ENCODE assay signal across 17 cellular contexts in genomic region chr1:3363023-3363422, GRCh38.
DNase-seq lines count a peak whose midpoint lies in the region; ATAC-seq, FAIRE-seq and TF ChIP-seq lines count a peak whose summit lies in the region.
"Had no signal": no experiment of that assay in that cellular context is flagged by ENCODE, and none has a peak within 500 bp of the region (broad histone marks: within the 10 kb centered on the region; RNA-seq: fewer than 3 reads in every experiment).

No MANE protein-coding gene starts in this region.

- TF ChIP-seq CTCF in HepG2 (CRISPR knock-in tag; IDR thresholded peaks at IDR 0.05) (no peak), right lobe of liver (IDR thresholded peaks at IDR 0.05) (no peak), H1 (IDR thresholded peaks at IDR 0.05; ENCODE audit: control extremely low read depth in 1 of 3, insufficient read depth in 1 of 3, low read depth in 1 of 3, low read length in 3 of 3) (no peak), testis (IDR thresholded peaks at IDR 0.05) (no peak)

- H4K20me1 ChIP-seq in HepG2 (ENCODE audit: insufficient read depth, low read length) (no peaks in the 10 kb centered on the region), H1 (replicated peaks in 1 of 2; ENCODE audit: control insufficient read depth in 1 of 2, insufficient read depth in 2 of 2, low read length in 2 of 2) (no peaks in the 10 kb centered on the region)

- BruUV-seq in HepG2 (replicated peaks; lab: Mats Ljungman, UMichigan): no TSS peak

- H3K9me3 ChIP-seq in HepG2 (ENCODE audit: low read length): no peaks in the 10 kb centered on the region
- no peaks in the 10 kb centered on the region for H3K9me3 ChIP-seq in right lobe of liver
- H3K9me3 ChIP-seq in H1 (ENCODE audit: insufficient read depth in 2 of 2, low read depth in 1 of 2, low read length in 1 of 2): no peaks in the 10 kb centered on the region
- no peaks in the 10 kb centered on the region for H3K9me3 ChIP-seq in neuronal stem cell (replicated peaks in 1 of 2; ENCODE audit: control insufficient read depth in 2 of 2, insufficient read depth in 1 of 2, low read depth in 1 of 2, low read length in 2 of 2)
- H3K9me3 ChIP-seq in testis: no peaks in the 10 kb centered on the region
- H3K9me3 ChIP-seq: BLaER1 treated with 17β-estradiol and CSF1 and Interleukin-3, amounts not matched to agents 10 nM and 100 nM had no signal

- WGBS in HepG2 (ENCODE audit: low lambda C conversion rate): 71% methylated on average over 4 of the region's 11 CpGs
- whole genome bisulfite sequencing in right lobe of liver (ENCODE audit: insufficient coverage, low coverage, low lambda C conversion rate, missing lambda C conversion rate): 25% methylated on average over 1 of the region's 11 CpGs
- WGBS in H1 (ENCODE audit: extremely low coverage in 1 of 2, insufficient coverage in 1 of 2, insufficient read length in 1 of 2, insufficient replicate concordance in 2 of 2, low coverage in 1 of 2, low lambda C conversion rate in 2 of 2, missing lambda C conversion rate in 1 of 2), 2 experiments: 84% methylated on average over 8 of the region's 11 CpGs; no CpG with 5 or more reads in 1 of the 2 experiments
- no CpG with 5 or more reads among the region's 11 CpGs for WGBS in neuronal stem cell (ENCODE audit: extremely low coverage in 2 of 2, insufficient read length in 2 of 2, insufficient replicate concordance in 1 of 2), 2 donors
- WGBS in testis, 2 donors: 95 to 99% methylated on average over 9 to 11 of the region's 11 CpGs

- H3K4me3 ChIP-seq in HepG2 (replicated peaks in 1 of 3; ENCODE audit: insufficient read depth in 1 of 3, low read depth in 2 of 3, low read length in 3 of 3) (no peak overlapping the region), right lobe of liver (no peak overlapping the region), H1 (ENCODE audit: extremely low read depth in 1 of 4, insufficient read depth in 2 of 4, low read depth in 3 of 4, low read length in 4 of 4) (no peak overlapping the region), neuronal stem cell (ENCODE audit: low read length in 2 of 2) (no peak overlapping the region), testis (no peak overlapping the region)
- H3K4me3 ChIP-seq: BLaER1 treated with 17β-estradiol and CSF1 and Interleukin-3, amounts not matched to agents 10 nM and 100 nM; GM23248 had no signal

- CTCF ChIA-PET in HepG2 (lab: Yijun Ruan, JAX; ENCODE audit: low intra/inter-chr PET ratio, low total read pairs) (no interaction called here), H1 (lab: Charles Lee; ENCODE audit: partially characterized antibody) (interaction anchor here (0.9 to 2.6 kb wide), 6 partner anchors 9 to 41 kb away, joined by 3 to 8 read pairs (median 3); no protein-coding TSS in a partner anchor)

- H3K23ac ChIP-seq in H1 (ENCODE audit: insufficient read length): no peak overlapping the region
- H3K23ac ChIP-seq in neuronal stem cell (ENCODE audit: low read depth, low read length, poor library complexity): no peak overlapping the region

- DNase-seq in HepG2 (ENCODE audit: low spot score) (no peak), right lobe of liver (no peak), H1 (ENCODE audit: low read depth in 1 of 2, low spot score in 2 of 2) (no peak), neuronal stem cell (ENCODE audit: low spot score) (no peak), testis (no peak), NCI-H146 treated with DMSO at 0.1 percent for 48 hours (lab: John Stamatoyannopoulos, UW; ENCODE audit: unreplicated experiment) (no peak)
- DNase-seq in effector CD4-positive, alpha-beta T cell: no peak
- DNase-seq: 8988T; Calu3; CD8-positive, alpha-beta T cell; DMS79 treated with DMSO at 0.1 percent for 48 hours; GF-D8; GM23248 had no signal

- H4K8ac ChIP-seq in H1 (ENCODE audit: extremely low read depth, insufficient read depth, low read length): no peak overlapping the region
- H4K8ac ChIP-seq in neuronal stem cell (ENCODE audit: low read depth, low read length): no peak overlapping the region

- H2BK15ac ChIP-seq in H1 (ENCODE audit: low read length): no peak overlapping the region
- H2BK15ac ChIP-seq in neuronal stem cell (ENCODE audit: low read length): peak overlapping the region; percentile 43

- H3K9ac ChIP-seq in HepG2 (ENCODE audit: insufficient read depth, low read depth, low read length) (no peak overlapping the region), H1 (replicated peaks in 1 of 4; ENCODE audit: extremely low read depth in 1 of 4, low read depth in 3 of 4, low read length in 3 of 4) (no peak overlapping the region), neuronal stem cell (ENCODE audit: low read depth, low read length, poor library complexity) (peak overlapping the region; percentile 74)
- H3K9ac ChIP-seq: BLaER1 treated with 17β-estradiol and CSF1 and Interleukin-3, amounts not matched to agents 10 nM and 100 nM; GM23248 had no signal

- in situ Hi-C loops in HepG2 (cut with HindIII; ENCODE audit: extremely low pct_ligation_motif_present, low pct_unique_long_range_greater_than_20kb): no loop called here

- H3K27ac ChIP-seq in HepG2 (ENCODE audit: extremely low read length, insufficient read depth, low read length) (no peak overlapping the region), right lobe of liver (no peak overlapping the region), H1 (ENCODE audit: low read depth, low read length) (no peak overlapping the region), neuronal stem cell (replicated peaks; ENCODE audit: low read length) (no peak overlapping the region), testis (no peak overlapping the region)
- H3K27ac ChIP-seq: BLaER1 treated with 17β-estradiol and CSF1 and Interleukin-3, amounts not matched to agents 10 nM and 100 nM; GM23248 had no signal

- no peaks in the 10 kb centered on the region for H3K79me1 ChIP-seq in H1 (ENCODE audit: low read depth, low read length)
- H3K79me1 ChIP-seq in neuronal stem cell (ENCODE audit: low read depth, low read length): peaks cover 3% of the 10 kb centered on the region

- intact Hi-C loops in HepG2 (cut with micrococcal nuclease; ENCODE audit: unreplicated experiment): no loop called here
- intact Hi-C loops in right lobe of liver (cut with DNase I): no loop called here
- intact Hi-C loops in testis (cut with DNase I; ENCODE audit: low total_unique reads): no loop called here

- H3K79me2 ChIP-seq in HepG2 (ENCODE audit: insufficient read depth, low read length) (no peaks in the 10 kb centered on the region), H1 (ENCODE audit: control insufficient read depth in 1 of 2, insufficient read depth in 2 of 2, low read length in 2 of 2) (no peaks in the 10 kb centered on the region)

- no peak overlapping the region for H4K5ac ChIP-seq in H1 (ENCODE audit: insufficient read length, low read depth, low read length)

- H2BK20ac ChIP-seq in H1 (ENCODE audit: low read length): no peak overlapping the region

- no peak overlapping the region for H3K56ac ChIP-seq in H1 (replicated peaks; ENCODE audit: insufficient read length, low read depth, low read length)

- TF ChIP-seq EP300 in HepG2 (IDR thresholded peaks at IDR 0.05; ENCODE audit: low read depth in 2 of 2, low read length in 2 of 2) (no peak), HepG2 (CRISPR knock-in tag; IDR thresholded peaks at IDR 0.05; ENCODE audit: borderline replicate concordance) (no peak), H1 (IDR thresholded peaks at IDR 0.05; ENCODE audit: borderline replicate concordance in 1 of 2, low read depth in 2 of 2, low read length in 2 of 2) (no peak)

- ATAC-seq in HepG2 (no peak), right lobe of liver (no peak), GM21723 (IDR thresholded peaks at IDR 0.05; ENCODE audit: unreplicated experiment) (no peak)
- ATAC-seq: CD8-positive, alpha-beta T cell; HCT116 had no signal

- H4K91ac ChIP-seq in H1 (replicated peaks; ENCODE audit: insufficient read length, low read length): no peak overlapping the region
- no peak overlapping the region for H4K91ac ChIP-seq in neuronal stem cell (ENCODE audit: low read depth, low read length, poor library complexity)

- H3K14ac ChIP-seq in H1 (ENCODE audit: insufficient read length) (no peak overlapping the region), neuronal stem cell (ENCODE audit: low read length) (peak overlapping the region; percentile 60)

- no peak for FAIRE-seq in HepG2 (lab: Jason Lieb, UNC)
- no peak for FAIRE-seq in H1 (lab: Jason Lieb, UNC)
- FAIRE-seq: GM19239 had no signal

- no peaks in the 10 kb centered on the region for H3K23me2 ChIP-seq in H1 (ENCODE audit: low read depth, low read length)

- H2AK5ac ChIP-seq in H1 (ENCODE audit: low read depth, low read length): no peak overlapping the region
- peak overlapping the region; percentile 63 for H2AK5ac ChIP-seq in neuronal stem cell (ENCODE audit: low read depth, low read length)

- no peak overlapping the region for H2BK5ac ChIP-seq in H1 (ENCODE audit: low read depth, low read length)
- H2BK5ac ChIP-seq in neuronal stem cell (ENCODE audit: low read length): no peak overlapping the region

- POLR2A ChIA-PET in HepG2 (lab: Yijun Ruan, JAX): interaction anchor here (2.0 kb wide), 1 partner anchor 14 kb away, joined by 4 read pairs; no protein-coding TSS in a partner anchor
- POLR2A ChIA-PET in H1 (lab: Charles Lee; ENCODE audit: partially characterized antibody): no interaction called here

- peaks cover 28% of the 10 kb centered on the region for H3K4me1 ChIP-seq in HepG2 (ENCODE audit: insufficient read depth, low read length)
- H3K4me1 ChIP-seq in right lobe of liver: no peaks in the 10 kb centered on the region
- H3K4me1 ChIP-seq in H1 (replicated peaks in 1 of 4; ENCODE audit: control insufficient read depth in 3 of 4, insufficient read depth in 4 of 4, low read length in 3 of 4): peaks cover 0 to 6% (median 0%) of the 10 kb centered on the region in 4 experiments; a peak in 3 of 7 replicates
- H3K4me1 ChIP-seq in neuronal stem cell (ENCODE audit: control insufficient read depth in 2 of 2, insufficient read depth in 1 of 2, low read depth in 1 of 2, low read length in 2 of 2): peaks cover 0 to 21% of the 10 kb centered on the region in 2 donors
- peaks cover 35% of the 10 kb centered on the region for H3K4me1 ChIP-seq in testis

- TF ChIP-seq POLR2A in HepG2 (IDR thresholded peaks at IDR 0.05; ENCODE audit: insufficient read depth in 1 of 2, low read depth in 2 of 2, low read length in 2 of 2): no peak
- TF ChIP-seq POLR2A in right lobe of liver (IDR thresholded peaks at IDR 0.05): no peak
- no peak for TF ChIP-seq POLR2A in H1 (IDR thresholded peaks at IDR 0.05; ENCODE audit: control extremely low read depth in 1 of 2, low read depth in 2 of 2, low read length in 2 of 2)
- TF ChIP-seq POLR2A in testis (IDR thresholded peaks at IDR 0.05): no peak

- H2AFZ ChIP-seq in HepG2 (ENCODE audit: low read length): no peak overlapping the region
- H2AFZ ChIP-seq in H1 (ENCODE audit: low read length): no peak overlapping the region
- H2AFZ ChIP-seq in neuronal stem cell (ENCODE audit: low read length): no peak overlapping the region
- H2AFZ ChIP-seq: GM23248 had no signal

- H3K18ac ChIP-seq in H1 (ENCODE audit: extremely low read depth, low read length) (no peak overlapping the region), neuronal stem cell (ENCODE audit: low read length) (peak overlapping the region; percentile 82)

- no peak overlapping the region for H2BK120ac ChIP-seq in H1 (replicated peaks; ENCODE audit: low read depth, low read length)
- H2BK120ac ChIP-seq in neuronal stem cell (ENCODE audit: low read depth, low read length): no peak overlapping the region

- H3K27me3 ChIP-seq in HepG2 (ENCODE audit: control insufficient read depth in 1 of 2, insufficient read depth in 2 of 2, low read length in 2 of 2) (peaks cover 8 to 25% of the 10 kb centered on the region in 2 experiments; a peak in 4 of 5 replicates), right lobe of liver (no peaks in the 10 kb centered on the region), H1 (replicated peaks in 1 of 4; ENCODE audit: control insufficient read depth in 3 of 4, extremely low read depth in 1 of 4, insufficient read depth in 3 of 4, low read length in 3 of 4) (peaks cover 0 to 1% (median 0%) of the 10 kb centered on the region in 4 experiments; a peak in 2 of 7 replicates), neuronal stem cell (ENCODE audit: control insufficient read depth in 3 of 3, insufficient read depth in 3 of 3, low read depth in 1 of 3, low read length in 3 of 3) (peaks cover 0 to 95% (median 2%) of the 10 kb centered on the region in 3 experiments), testis (no peaks in the 10 kb centered on the region)

- H3K36me3 ChIP-seq in HepG2 (replicated peaks in 1 of 2; ENCODE audit: control insufficient read depth in 1 of 2, insufficient read depth in 2 of 2, low read length in 2 of 2) (no peaks in the 10 kb centered on the region), right lobe of liver (no peaks in the 10 kb centered on the region), H1 (ENCODE audit: control insufficient read depth in 2 of 4, insufficient read depth in 4 of 4, low read length in 3 of 4) (no peaks in the 10 kb centered on the region), neuronal stem cell (replicated peaks in 1 of 2; ENCODE audit: control insufficient read depth in 2 of 2, insufficient read depth in 2 of 2, low read length in 2 of 2) (no peaks in the 10 kb centered on the region), testis (ENCODE audit: low read depth, missing control alignments) (no peaks in the 10 kb centered on the region)
- H3K36me3 ChIP-seq: BLaER1 treated with 17β-estradiol and CSF1 and Interleukin-3, amounts not matched to agents 10 nM and 100 nM had no signal

- H3K4ac ChIP-seq in H1 (replicated peaks; ENCODE audit: insufficient read length, low read depth, low read length): no peak overlapping the region
- H3K4ac ChIP-seq in neuronal stem cell (ENCODE audit: low read length): no peak overlapping the region

- TF ChIP-seq RAD21 in HepG2 (CRISPR knock-in tag; IDR thresholded peaks at IDR 0.05) (no peak), H1 (IDR thresholded peaks at IDR 0.05 in 1 of 2, conservative IDR thresholded peaks at IDR 0.05 in 1 of 2; ENCODE audit: low read depth in 2 of 2, low read length in 2 of 2) (no peak)

- H2BK12ac ChIP-seq in H1 (ENCODE audit: low read depth, low read length): 0 out of 2 replicates have a peak overlapping the region, but pooled peaks have one; percentile 50
- no peak overlapping the region for H2BK12ac ChIP-seq in neuronal stem cell (ENCODE audit: low read length)

- H3K4me2 ChIP-seq in HepG2 (ENCODE audit: low read depth, low read length) (no peak overlapping the region), H1 (ENCODE audit: insufficient read depth in 1 of 2, low read depth in 2 of 2, low read length in 2 of 2) (no peak overlapping the region), neuronal stem cell (ENCODE audit: insufficient read depth, low read length, poor library complexity, severe bottlenecking) (peak overlapping the region; percentile 3)
